In genomic region chr6:11712760-11713159, GRCh38 we compare ENCODE assay signal across 10 cellular contexts.
DNase-seq lines count a peak whose midpoint lies in the region; ATAC-seq, FAIRE-seq and TF ChIP-seq lines count a peak whose summit lies in the region.
"Had no signal": no experiment of that assay in that cellular context is flagged by ENCODE, and none has a peak within 500 bp of the region (broad histone marks: within the 10 kb centered on the region; RNA-seq: fewer than 3 reads in every experiment).

No MANE protein-coding gene starts in this region.

- peak overlapping the region; percentile 21 for H3K4me3 Mint-ChIP-seq in T-helper 17 cell
- H3K4me3 Mint-ChIP-seq in stimulated activated memory B cell treated with anti-CD40 and anti-IgM and Interleukin-4, amounts not matched to agents 10 μg/mL and 1 μg/mL and 100 μg/mL, for 72 hours: no peak overlapping the region

- DNase-seq in NK-92 treated with Interleukin-12 subunit alpha and Interleukin-12 subunit beta, amount 100 ng/mL, for 24 hours (lab: John Stamatoyannopoulos, UW): peak; percentile 19
- DNase-seq in NK-92 (lab: John Stamatoyannopoulos, UW; ENCODE audit: unreplicated experiment) (no peak), T-helper 17 cell (no peak), fibroblast of pulmonary artery (ENCODE audit: low read depth) (peak; percentile 31), suprapubic skin (ENCODE audit: low spot score in 2 of 2) (no peak), RCC 7860 (ENCODE audit: low spot score) (no peak)
- DNase-seq: RPMI8226 had no signal

- no peaks in the 10 kb centered on the region for H3K36me3 ChIP-seq in suprapubic skin

- no peak overlapping the region for H3K4me3 ChIP-seq in fibroblast of pulmonary artery (replicated peaks; ENCODE audit: low read depth, low read length)
- no peak overlapping the region for H3K4me3 ChIP-seq in suprapubic skin

- H3K9me3 Mint-ChIP-seq in stimulated activated memory B cell treated with anti-CD40 and anti-IgM and Interleukin-4, amounts not matched to agents 10 μg/mL and 1 μg/mL and 100 μg/mL, for 72 hours: peaks cover 8% of the 10 kb centered on the region

- peak; percentile 52 for ATAC-seq in T-helper 17 cell
- no peak for ATAC-seq in stimulated activated memory B cell treated with anti-CD40 and anti-IgM and Interleukin-4, amounts not matched to agents 10 μg/mL and 1 μg/mL and 100 μg/mL, for 72 hours
- no peak for ATAC-seq in GM19452 (IDR thresholded peaks at IDR 0.05; ENCODE audit: unreplicated experiment)

- FAIRE-seq in RCC 7860 (lab: Jason Lieb, UNC): no peak

- no peaks in the 10 kb centered on the region for H3K9me3 ChIP-seq in T-helper 17 cell (ENCODE audit: control insufficient read depth, low read length, poor library complexity, severe bottlenecking)
- H3K9me3 ChIP-seq in suprapubic skin: no peaks in the 10 kb centered on the region

- H3K4me1 ChIP-seq in suprapubic skin: peaks cover 25% of the 10 kb centered on the region

- no peaks in the 10 kb centered on the region for H3K27me3 ChIP-seq in suprapubic skin

- no peak overlapping the region for H3K27ac ChIP-seq in suprapubic skin
- H3K27ac ChIP-seq: 22Rv1 had no signal

- no peak for TF ChIP-seq POLR2A in suprapubic skin (IDR thresholded peaks at IDR 0.05)

- peaks cover 64% of the 10 kb centered on the region for H3K4me1 Mint-ChIP-seq in T-helper 17 cell
- H3K4me1 Mint-ChIP-seq in stimulated activated memory B cell treated with anti-CD40 and anti-IgM and Interleukin-4, amounts not matched to agents 10 μg/mL and 1 μg/mL and 100 μg/mL, for 72 hours: peaks cover 68% of the 10 kb centered on the region

- peak overlapping the region; percentile 99 for H3K27ac Mint-ChIP-seq in T-helper 17 cell
- peak overlapping the region; percentile 79 for H3K27ac Mint-ChIP-seq in stimulated activated memory B cell treated with anti-CD40 and anti-IgM and Interleukin-4, amounts not matched to agents 10 μg/mL and 1 μg/mL and 100 μg/mL, for 72 hours

- WGBS in suprapubic skin: 67% methylated on average over 6 of the region's 6 CpGs

- no peaks in the 10 kb centered on the region for H3K27me3 Mint-ChIP-seq in T-helper 17 cell
- no peaks in the 10 kb centered on the region for H3K27me3 Mint-ChIP-seq in stimulated activated memory B cell treated with anti-CD40 and anti-IgM and Interleukin-4, amounts not matched to agents 10 μg/mL and 1 μg/mL and 100 μg/mL, for 72 hours

- TF ChIP-seq CTCF in fibroblast of pulmonary artery (IDR thresholded peaks at IDR 0.05; ENCODE audit: low read length, missing control alignments) (no peak), suprapubic skin (IDR thresholded peaks at IDR 0.05) (no peak)

- no peak for TF ChIP-seq EP300 in suprapubic skin (IDR thresholded peaks at IDR 0.05)

- peaks cover 4% of the 10 kb centered on the region for H3K36me3 Mint-ChIP-seq in T-helper 17 cell (ENCODE audit: low read depth)
- peaks cover 31% of the 10 kb centered on the region for H3K36me3 Mint-ChIP-seq in stimulated activated memory B cell treated with anti-CD40 and anti-IgM and Interleukin-4, amounts not matched to agents 10 μg/mL and 1 μg/mL and 100 μg/mL, for 72 hours

Comparison
In these comparisons a context has a peak if more than half of its experiments do, and no peak if none do; other contexts are left out.
1. DNase-seq: peak in NK-92 treated with Interleukin-12 subunit alpha and Interleukin-12 subunit beta, amount 100 ng/mL, for 24 hours (single experiment) and fibroblast of pulmonary artery (single experiment); none in NK-92 (single experiment), T-helper 17 cell (0 of 3), suprapubic skin (0 of 2) and RCC 7860 (single experiment).